1 cellular context compared by ENCODE assay signal in the genomic region with DNA sequence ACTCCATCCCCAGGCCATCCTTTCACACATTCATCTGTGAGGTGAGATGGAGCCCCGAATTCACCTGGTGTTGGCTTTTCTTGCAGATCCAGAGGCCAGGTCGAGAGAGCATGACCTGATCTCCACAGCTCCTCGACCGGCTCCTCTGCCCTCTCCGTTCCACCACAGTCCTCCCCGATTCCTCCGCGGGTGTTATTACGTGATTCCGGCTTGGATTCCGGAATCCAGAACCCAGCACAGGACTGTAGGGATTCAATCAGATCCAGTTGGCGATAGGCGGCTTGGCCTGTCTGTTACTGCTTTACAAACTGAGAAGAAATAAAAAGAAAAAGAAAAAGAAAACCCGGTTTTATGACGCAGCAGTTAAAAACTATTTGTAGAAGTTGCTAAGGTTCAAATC.
TF ChIP-seq lines count a peak whose summit lies in the region.

No MANE protein-coding gene starts in this region.

TF ChIP-seq in IMR-90, 13 proteins besides CTCF, POLR2A, EP300 and RAD21 (continued from another document):
- TF ChIP-seq, protein P1, sequence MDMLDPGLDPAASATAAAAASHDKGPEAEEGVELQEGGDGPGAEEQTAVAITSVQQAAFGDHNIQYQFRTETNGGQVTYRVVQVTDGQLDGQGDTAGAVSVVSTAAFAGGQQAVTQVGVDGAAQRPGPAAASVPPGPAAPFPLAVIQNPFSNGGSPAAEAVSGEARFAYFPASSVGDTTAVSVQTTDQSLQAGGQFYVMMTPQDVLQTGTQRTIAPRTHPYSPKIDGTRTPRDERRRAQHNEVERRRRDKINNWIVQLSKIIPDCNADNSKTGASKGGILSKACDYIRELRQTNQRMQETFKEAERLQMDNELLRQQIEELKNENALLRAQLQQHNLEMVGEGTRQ (IDR thresholded peaks at IDR 0.05; ENCODE audit: low read depth, low read length) = no peak
- TF ChIP-seq CEBPB (IDR thresholded peaks at IDR 0.05; ENCODE audit: low read depth, low read length) = no peak
TF ChIP-seq in IMR-90: peak in this region for 0.
